5 cellular contexts compared by ENCODE assay signal in genomic region chr1:153766663-153767062, GRCh38. TPM values are rescaled to one million over a fixed set of nuclear protein-coding genes. Genes with fewer than 3 reads are reported as not detected.
A peak's percentile ranks its signal among the peaks of the same experiment; 100 is the strongest.
DNase-seq lines count a peak whose midpoint lies in the region; ATAC-seq and TF ChIP-seq lines count a peak whose summit lies in the region.
"Not testable (repeated sequence)": the region's sequence is repeated elsewhere in the genome, so short reads cannot be mapped to it uniquely, and the experiment has no call there.

No MANE protein-coding gene starts in this region.

- TF ChIP-seq RAD21 in liver (IDR thresholded peaks at IDR 0.05) = not testable (repeated sequence)

- DNase-seq in T-helper 17 cell; ascending aorta (ENCODE audit: low spot score in 2 of 2); progenitor cell of endocrine pancreas (ENCODE audit: low spot score, unreplicated experiment); thoracic aorta (ENCODE audit: low spot score): not testable (repeated sequence)

- not testable (repeated sequence) for H3K27me3 ChIP-seq in ascending aorta; liver (ENCODE audit: control insufficient read depth in 4 of 4, insufficient read depth in 4 of 4, low read length in 3 of 4); thoracic aorta (replicated peaks; ENCODE audit: insufficient read depth)

- not testable (repeated sequence) for H3K4me3 ChIP-seq in ascending aorta; liver (ENCODE audit: low read depth in 1 of 3, low read length in 3 of 3); thoracic aorta

- peaks cover 67 to 93% of the 10 kb centered on the region in 2 donors for H3K36me3 ChIP-seq in ascending aorta
- peaks cover 5 to 36% (median 26%) of the 10 kb centered on the region in 4 donors for H3K36me3 ChIP-seq in liver (ENCODE audit: control insufficient read depth in 4 of 4, insufficient read depth in 3 of 4, low read depth in 1 of 4, low read length in 3 of 4)
- H3K36me3 ChIP-seq in thoracic aorta = peaks cover 68% of the 10 kb centered on the region

- not testable (repeated sequence) for ATAC-seq in T-helper 17 cell; thoracic aorta (ENCODE audit: insufficient number of reproducible peaks, low FRiP score, low read depth)

- H3K36me3 Mint-ChIP-seq in T-helper 17 cell (ENCODE audit: low read depth) = not testable (repeated sequence)
- peaks cover 31% of the 10 kb centered on the region for H3K36me3 Mint-ChIP-seq in progenitor cell of endocrine pancreas (ENCODE audit: insufficient read depth)

- 69% methylated on average over 10 of the region's 10 CpGs for WGBS in liver

- not testable (repeated sequence) for H3K4me1 Mint-ChIP-seq in T-helper 17 cell
- peaks cover 26% of the 10 kb centered on the region for H3K4me1 Mint-ChIP-seq in progenitor cell of endocrine pancreas (ENCODE audit: low read depth)

- TF ChIP-seq CTCF in ascending aorta (IDR thresholded peaks at IDR 0.05); liver (IDR thresholded peaks at IDR 0.05; ENCODE audit: low read depth, low read length, missing input control); progenitor cell of endocrine pancreas (IDR thresholded peaks at IDR 0.05; ENCODE audit: unreplicated experiment); thoracic aorta (IDR thresholded peaks at IDR 0.05): not testable (repeated sequence)

- not testable (repeated sequence) for H3K9ac ChIP-seq in liver (ENCODE audit: low read depth in 1 of 2, low read length in 2 of 2)

- intact Hi-C loops in ascending aorta (cut with DNase I) = not testable (repeated sequence)

- H3K9me3 ChIP-seq in T-helper 17 cell (ENCODE audit: control insufficient read depth, low read length, poor library complexity, severe bottlenecking); ascending aorta; liver (ENCODE audit: control insufficient read depth in 4 of 4, low read length in 3 of 4); thoracic aorta: not testable (repeated sequence)

- H3K27ac ChIP-seq in ascending aorta (peak overlapping the region; percentile 39 to 54), thoracic aorta (peak overlapping the region; percentile 44 to 74)
- not testable (repeated sequence) for H3K27ac ChIP-seq in liver (ENCODE audit: low read depth in 1 of 2, low read length in 2 of 2)

- H3K27ac Mint-ChIP-seq in T-helper 17 cell (peak overlapping the region; percentile 56), progenitor cell of endocrine pancreas (peak overlapping the region; percentile 52)

- H3K4me3 Mint-ChIP-seq in T-helper 17 cell; progenitor cell of endocrine pancreas (ENCODE audit: low read depth): not testable (repeated sequence)

- H3K9me3 Mint-ChIP-seq in progenitor cell of endocrine pancreas (ENCODE audit: low read depth) = not testable (repeated sequence)

- peaks cover 0 to 13% of the 10 kb centered on the region in 2 donors for H3K4me1 ChIP-seq in ascending aorta
- H3K4me1 ChIP-seq in liver (ENCODE audit: control insufficient read depth in 4 of 4, insufficient read depth in 4 of 4, low read length in 3 of 4) = peaks cover 17 to 34% (median 28%) of the 10 kb centered on the region in 4 donors
- H3K4me1 ChIP-seq in thoracic aorta (ENCODE audit: control insufficient read depth in 1 of 2, low read depth in 2 of 2) = not testable (repeated sequence)

- H3K27me3 Mint-ChIP-seq in T-helper 17 cell, progenitor cell of endocrine pancreas: not testable (repeated sequence)

TF ChIP-seq in liver, 16 proteins besides CTCF, POLR2A, EP300 and RAD21:
- peak; percentile 5 to 15 for TF ChIP-seq HNF4A (conservative IDR thresholded peaks at IDR 0.05)
- peak; percentile 19 to 47 for TF ChIP-seq RXRA (IDR thresholded peaks at IDR 0.05)

RNA-seq across cellular contexts. Expression of gene SLC27A3, which starts 8.5 kb away (rescaled TPM):
- total RNA-seq in T-helper 17 cell = 10 to 100 TPM in 1 of 2 donors, 1 to 10 TPM in 1; 7.4 to 10.0 TPM
- 315 TPM for total RNA-seq in ascending aorta
- total RNA-seq in liver = 10 to 100 TPM; 18.1 to 29.1 TPM
- polyA plus RNA-seq in liver = 10 to 100 TPM; 27.2 to 47.4 TPM
- total RNA-seq in progenitor cell of endocrine pancreas = 29.5 and 36.6 TPM in 2 replicates
- total RNA-seq in thoracic aorta = 100 to 1,000 TPM in 1 of 2 donors, 10 to 100 TPM in 1; 71.7 to 116 TPM

RNA-seq across cellular contexts. Expression of gene INTS3, which starts 38.8 kb away (rescaled TPM):
- total RNA-seq in T-helper 17 cell (10 to 100 TPM; 33.6 to 47.6 TPM), ascending aorta (55.9 TPM), liver (10 to 100 TPM; 16.4 to 26.0 TPM), progenitor cell of endocrine pancreas (145 and 152 TPM in 2 replicates), thoracic aorta (10 to 100 TPM; 63.8 to 68.8 TPM)
- polyA plus RNA-seq in liver = 10 to 100 TPM in 1 of 2 donors, 1 to 10 TPM in 1; 9.0 to 13.9 TPM
